22 cellular contexts compared by ENCODE assay signal in genomic region chr12:78343657-78344056, GRCh38.
A peak's percentile ranks its signal among the peaks of the same experiment; 100 is the strongest.
DNase-seq lines count a peak whose midpoint lies in the region; ATAC-seq and TF ChIP-seq lines count a peak whose summit lies in the region.
"Had no signal": no experiment of that assay in that cellular context is flagged by ENCODE, and none has a peak within 500 bp of the region (broad histone marks: within the 10 kb centered on the region; RNA-seq: fewer than 3 reads in every experiment).

No MANE protein-coding gene starts in this region.

- no peaks in the 10 kb centered on the region for H3K36me3 ChIP-seq in SK-N-SH (replicated peaks in 1 of 2; ENCODE audit: control insufficient read depth in 1 of 2, insufficient read depth in 2 of 2, low read length in 1 of 2)

- ATAC-seq in SK-N-SH treated with all-trans-retinoic acid at 6 μM for 48 hours: no peak
- ATAC-seq in GM19397 (IDR thresholded peaks at IDR 0.05; ENCODE audit: unreplicated experiment): no peak
- no peak for ATAC-seq in HG03342 (IDR thresholded peaks at IDR 0.05; ENCODE audit: unreplicated experiment)
- ATAC-seq in GM21390 (IDR thresholded peaks at IDR 0.05; ENCODE audit: unreplicated experiment): no peak
- ATAC-seq: A549, GM12878, HCT116, K562 had no signal

- no peak overlapping the region for H3K4me3 ChIP-seq in SK-N-SH (ENCODE audit: low read depth in 2 of 2, low read length in 1 of 2)
- H3K4me3 ChIP-seq in epithelial cell of esophagus (ENCODE audit: low read length): no peak overlapping the region
- H3K4me3 ChIP-seq: A549, GM12878, K562 had no signal

- H3K27ac ChIP-seq in SK-N-SH (ENCODE audit: low read depth in 2 of 2, low read length in 1 of 2) (no peak overlapping the region), RWPE1 (no peak overlapping the region)
- H3K27ac ChIP-seq: 22Rv1, A549, C4-2B had no signal

- H3K9me2 ChIP-seq in SK-N-SH: no peaks in the 10 kb centered on the region

- CTCF ChIA-PET in SK-N-SH (lab: Yijun Ruan, JAX): no interaction called here
- CTCF ChIA-PET in RWPE1 (lab: Yijun Ruan, JAX): interaction anchor here (0.7 kb wide), 1 partner anchor 305 kb away, joined by 3 read pairs; no protein-coding TSS in a partner anchor

- no peaks in the 10 kb centered on the region for H4K20me1 ChIP-seq in SK-N-SH (ENCODE audit: insufficient read depth)

- no peaks in the 10 kb centered on the region for H3K4me1 ChIP-seq in SK-N-SH (ENCODE audit: control insufficient read depth in 1 of 2, insufficient read depth in 2 of 2, low read depth in 1 of 2, low read length in 1 of 2)
- H3K4me1 ChIP-seq: A549, Caco-2 had no signal

- H3K9ac ChIP-seq in SK-N-SH: no peak overlapping the region

- no peak for TF ChIP-seq EP300 in SK-N-SH (IDR thresholded peaks at IDR 0.05; ENCODE audit: borderline replicate concordance in 1 of 2, low read depth in 1 of 2, low read length in 1 of 2)

- H3K27me3 ChIP-seq in SK-N-SH (ENCODE audit: insufficient read depth): no peaks in the 10 kb centered on the region

- no peak overlapping the region for H3K4me2 ChIP-seq in SK-N-SH
- H3K4me2 ChIP-seq: A549 had no signal

- DNase-seq in SK-N-SH (no peak), RWPE1 (ENCODE audit: low spot score) (peak; percentile 0), epithelial cell of esophagus (ENCODE audit: low read depth) (peak; percentile 26), HuH-7 (ENCODE audit: low spot score) (no peak)
- DNase-seq: AML-193; Caco-2; CD4-positive, alpha-beta T cell; DMS79 treated with DMSO at 0.1 percent for 48 hours; GOT3; H7; HFFc6; IMR-90 had no signal

- 0 out of 2 replicates have a peak overlapping the region, but pooled peaks have one; percentile 26 for H2AFZ ChIP-seq in SK-N-SH (ENCODE audit: low read depth)

- H3F3A ChIP-seq in SK-N-SH (replicated peaks; ENCODE audit: insufficient read depth): no peaks in the 10 kb centered on the region

- peaks cover 5% of the 10 kb centered on the region; the same call in 1 of the 2 replicates for H3K9me3 ChIP-seq in SK-N-SH
- H3K9me3 ChIP-seq: Caco-2 had no signal

- 2% methylated on average over 1 of the region's 1 CpG for WGBS in SK-N-SH (ENCODE audit: low lambda C conversion rate)

- POLR2A ChIA-PET in SK-N-SH (lab: Yijun Ruan, JAX) (no interaction called here), RWPE1 (lab: Yijun Ruan, JAX; ENCODE audit: low non-redundant PET) (no interaction called here)

- TF ChIP-seq CTCF in SK-N-SH (IDR thresholded peaks at IDR 0.05) (no peak), RWPE1 (conservative IDR thresholded peaks at IDR 0.05; ENCODE audit: low read depth) (no peak), epithelial cell of esophagus (IDR thresholded peaks at IDR 0.05; ENCODE audit: insufficient read depth, low read depth, low read length, missing control alignments) (no peak)

- no peaks in the 10 kb centered on the region for H3K79me2 ChIP-seq in SK-N-SH (ENCODE audit: insufficient read depth)

- TF ChIP-seq RAD21 in SK-N-SH (IDR thresholded peaks at IDR 0.05; ENCODE audit: low read length): no peak

TF ChIP-seq in SK-N-SH, 30 proteins besides CTCF, POLR2A, EP300 and RAD21:
- TF ChIP-seq MXI1 (IDR thresholded peaks at IDR 0.05; ENCODE audit: low read depth, low read length) (no peak), IRF3 (IDR thresholded peaks at IDR 0.05; ENCODE audit: low read depth, low read length) (no peak), TEAD4 (IDR thresholded peaks at IDR 0.05; ENCODE audit: borderline replicate concordance, insufficient read depth) (no peak), PBX3 (IDR thresholded peaks at IDR 0.05) (no peak), YY1 (IDR thresholded peaks at IDR 0.05; ENCODE audit: low read depth) (no peak)
TF ChIP-seq in SK-N-SH: peak in this region for 0.

TF ChIP-seq in SK-N-SH treated with all-trans-retinoic acid at 6 μM for 48 hours, 23 proteins besides CTCF, POLR2A, EP300 and RAD21:
- TF ChIP-seq ISL1 (CRISPR knock-in tag; IDR thresholded peaks at IDR 0.05) (no peak), TOX (CRISPR knock-in tag; IDR thresholded peaks at IDR 0.05; ENCODE audit: borderline replicate concordance) (no peak), BACH2 (CRISPR knock-in tag; IDR thresholded peaks at IDR 0.05; ENCODE audit: borderline replicate concordance) (no peak), CSDC2 (CRISPR knock-in tag; IDR thresholded peaks at IDR 0.05) (no peak), CREB5 (CRISPR knock-in tag; IDR thresholded peaks at IDR 0.05; ENCODE audit: low read depth) (no peak), OSR1 (CRISPR knock-in tag; IDR thresholded peaks at IDR 0.05) (no peak), RARB (CRISPR knock-in tag; IDR thresholded peaks at IDR 0.05) (no peak), POU6F1 (CRISPR knock-in tag; IDR thresholded peaks at IDR 0.05; ENCODE audit: borderline replicate concordance, low read depth) (no peak), PPARA (CRISPR knock-in tag; IDR thresholded peaks at IDR 0.05; ENCODE audit: borderline replicate concordance) (no peak), ZNF8 (CRISPR knock-in tag; IDR thresholded peaks at IDR 0.05) (no peak), SNAI2 (CRISPR knock-in tag; IDR thresholded peaks at IDR 0.05) (no peak), ARNTL (CRISPR knock-in tag; IDR thresholded peaks at IDR 0.05; ENCODE audit: borderline replicate concordance, low read depth) (no peak), ZFP3 (CRISPR knock-in tag; IDR thresholded peaks at IDR 0.05) (no peak), ZC3H10 (CRISPR knock-in tag; IDR thresholded peaks at IDR 0.05) (no peak), GLIS3 (CRISPR knock-in tag; IDR thresholded peaks at IDR 0.05) (no peak), TSHZ2 (CRISPR knock-in tag; IDR thresholded peaks at IDR 0.05) (no peak), ZNF70 (CRISPR knock-in tag; IDR thresholded peaks at IDR 0.05) (no peak), CSRNP3 (CRISPR knock-in tag; IDR thresholded peaks at IDR 0.05) (no peak)

Comparison
In these comparisons a context has a peak if more than half of its experiments do, and no peak if none do; other contexts are left out.
1. DNase-seq: peak in RWPE1 (single experiment) and epithelial cell of esophagus (single experiment); none in SK-N-SH (single experiment) and HuH-7 (single experiment).